ENCODE assay signal across 18 cellular contexts in genomic region chr2:32752952-32753351, GRCh38.
"Had no signal": no experiment of that assay in that cellular context is flagged by ENCODE, and none has a peak within 500 bp of the region (broad histone marks: within the 10 kb centered on the region; RNA-seq: fewer than 3 reads in every experiment).

No MANE protein-coding gene starts in this region.

- H3K9ac ChIP-seq: neural progenitor cell had no signal

- H3K27me3 Mint-ChIP-seq: activated naive CD4-positive, alpha-beta T cell treated with anti-CD3 and anti-CD28 coated beads, Interleukin-2, amount 50 U/mL, for 24 hours; naive thymus-derived CD4-positive, alpha-beta T cell; T-cell had no signal

- H3K4me2 ChIP-seq: neural progenitor cell had no signal

- H3K4me1 ChIP-seq: neural progenitor cell had no signal

- H2AFZ ChIP-seq: neural progenitor cell had no signal

- H3K27me3 ChIP-seq: ascending aorta, neural progenitor cell, spleen, upper lobe of left lung had no signal

- H3K4me1 Mint-ChIP-seq: neural progenitor cell had no signal

- H3K36me3 ChIP-seq: ascending aorta, neural progenitor cell, upper lobe of left lung had no signal

- H3K27ac Mint-ChIP-seq: activated naive CD4-positive, alpha-beta T cell treated with anti-CD3 and anti-CD28 coated beads, Interleukin-2, amount 50 U/mL, for 24 hours; neural progenitor cell; T-cell had no signal

- H3K4me3 ChIP-seq: ascending aorta, neural progenitor cell, spleen, upper lobe of left lung had no signal

- H3K9me3 Mint-ChIP-seq: activated naive CD4-positive, alpha-beta T cell treated with anti-CD3 and anti-CD28 coated beads, Interleukin-2, amount 50 U/mL, for 24 hours; immature natural killer cell had no signal

- H3K4me3 Mint-ChIP-seq: activated naive CD4-positive, alpha-beta T cell treated with anti-CD3 and anti-CD28 coated beads, Interleukin-2, amount 50 U/mL, for 24 hours; immature natural killer cell; neural progenitor cell; T-cell had no signal

- H3K27ac ChIP-seq: ascending aorta, epithelial cell of prostate, neural progenitor cell, spleen, upper lobe of left lung had no signal

- ATAC-seq: naive thymus-derived CD4-positive, alpha-beta T cell; stimulated activated naive CD8-positive, alpha-beta T cell treated with anti-CD3 and anti-CD28 coated beads, Interleukin-15, Interleukin-2, amounts not matched to agents 100 U/mL and 50 U/mL, for 24 hours; T-cell had no signal

- H3K9me3 ChIP-seq: ascending aorta, spleen, upper lobe of left lung had no signal

- DNase-seq: activated gamma-delta T cell treated with Interleukin-2 at 50 U/mL for 16 hours; activated T-cell treated with anti-CD3 and anti-CD28 coated beads, Interleukin-2, amount 50 U/mL, for 1 hour; cerebellar nuclear complex; cortex of kidney; immature natural killer cell; kidney glomerular epithelial cell; left ventricle myocardium superior; naive thymus-derived CD4-positive, alpha-beta T cell; retina; spleen; stimulated activated CD4-positive, alpha-beta T cell treated with anti-CD3 and anti-CD28 coated beads, Interleukin-4, amount 100 ng/mL, for 4 hours; stimulated activated naive CD8-positive, alpha-beta T cell treated with anti-CD3 and anti-CD28 coated beads, Interleukin-15, Interleukin-2, amounts not matched to agents 100 U/mL and 50 U/mL, for 24 hours; T-cell; upper lobe of left lung had no signal
